Comparison of ENCODE assay signal across 10 cellular contexts in genomic region chr6:150894935-150895686, GRCh38. TPM values are rescaled to one million over a fixed set of nuclear protein-coding genes. Genes with fewer than 3 reads are reported as not detected.
A peak's percentile ranks its signal among the peaks of the same experiment; 100 is the strongest.
DNase-seq lines count a peak whose midpoint lies in the region; ATAC-seq and TF ChIP-seq lines count a peak whose summit lies in the region.
"Had no signal": no experiment of that assay in that cellular context is flagged by ENCODE, and none has a peak within 500 bp of the region (broad histone marks: within the 10 kb centered on the region; RNA-seq: fewer than 3 reads in every experiment).

No MANE protein-coding gene starts in this region.

- intact Hi-C loops in right lobe of liver (cut with DNase I): loop anchor here (10.0 kb wide), 2 partner anchors 120 to 440 kb away; no protein-coding TSS in a partner anchor

- no peak overlapping the region for H2AK5ac ChIP-seq in H9 (ENCODE audit: insufficient read length, low read length)

- peak overlapping the region in 1 of 3 experiments; percentile 73; a peak in 1 of 7 replicates for H3K27ac Mint-ChIP-seq in H9
- H3K27ac Mint-ChIP-seq in activated naive CD8-positive, alpha-beta T cell treated with anti-CD3 and anti-CD28 coated beads for 36 hours: peak overlapping the region; percentile 31

- no peak overlapping the region for H2BK120ac ChIP-seq in H9 (ENCODE audit: low read depth, low read length, poor library complexity, severe bottlenecking)

- H3K56ac ChIP-seq in H9 (ENCODE audit: insufficient read length, low read depth, low read length): no peak overlapping the region

- H3K4me2 ChIP-seq in H9 (ENCODE audit: insufficient read depth, insufficient read length, low read length): no peak overlapping the region

- in situ Hi-C loops in GM13976 (cut with MboI; ENCODE audit: low sequenced_read_pairs, unreplicated experiment): loop anchor here (10.0 kb wide), 1 partner anchor 440 kb away; no protein-coding TSS in a partner anchor

- H4K5ac ChIP-seq in H9 (ENCODE audit: insufficient read length, low read depth, low read length): no peak overlapping the region

- peaks cover 2 to 6% of the 10 kb centered on the region in 2 experiments for H3K4me1 Mint-ChIP-seq in H9
- H3K4me1 Mint-ChIP-seq in activated naive CD8-positive, alpha-beta T cell treated with anti-CD3 and anti-CD28 coated beads for 36 hours: peaks cover 29% of the 10 kb centered on the region

- no peaks in the 10 kb centered on the region for H3K9me3 ChIP-seq in H9 (ENCODE audit: control insufficient read depth, low read depth, low read length)
- H3K9me3 ChIP-seq in right lobe of liver: no peaks in the 10 kb centered on the region

- no peak overlapping the region for H2BK12ac ChIP-seq in H9 (ENCODE audit: insufficient read length, low read depth, low read length)

- H4K91ac ChIP-seq in H9 (ENCODE audit: insufficient read length, low read depth, low read length): no peak overlapping the region

- H3K27ac ChIP-seq in H9 (ENCODE audit: insufficient read length, low read depth, low read length): no peak overlapping the region
- H3K27ac ChIP-seq in right lobe of liver: no peak overlapping the region

- peak overlapping the region; percentile 13; the same call in 1 of the 2 replicates for H3K14ac ChIP-seq in H9 (ENCODE audit: insufficient read depth, low read length)

- peak; percentile 49 for DNase-seq in GM13976 (ENCODE audit: low spot score)
- DNase-seq in H9: no peak
- peak; percentile 25 for DNase-seq in NCI-H2029 (lab: John Stamatoyannopoulos, UW)
- peak; percentile 21 for DNase-seq in activated naive CD8-positive, alpha-beta T cell treated with anti-CD3 and anti-CD28 coated beads for 36 hours
- no peak for DNase-seq in right lobe of liver
- DNase-seq in NK-92 (lab: John Stamatoyannopoulos, UW; ENCODE audit: unreplicated experiment): no peak
- no peak for DNase-seq in NK-92 treated with Interleukin-12 subunit alpha and Interleukin-12 subunit beta, amount 100 ng/mL, for 24 hours (lab: John Stamatoyannopoulos, UW)
- DNase-seq in cortex of kidney (lab: John Stamatoyannopoulos, UW): no peak
- DNase-seq: left cardiac atrium had no signal

- H3K4me3 Mint-ChIP-seq in H9: no peak overlapping the region
- H3K4me3 Mint-ChIP-seq in activated naive CD8-positive, alpha-beta T cell treated with anti-CD3 and anti-CD28 coated beads for 36 hours: no peak overlapping the region

- no peak overlapping the region for H3K4ac ChIP-seq in H9 (ENCODE audit: low read depth, low read length)

- peaks cover 3% of the 10 kb centered on the region for H3K23me2 ChIP-seq in H9 (ENCODE audit: insufficient read length, low read depth, low read length, poor library complexity, severe bottlenecking)

- H3K27me3 Mint-ChIP-seq in H9 (ENCODE audit: low read depth): no peaks in the 10 kb centered on the region
- no peaks in the 10 kb centered on the region for H3K27me3 Mint-ChIP-seq in activated naive CD8-positive, alpha-beta T cell treated with anti-CD3 and anti-CD28 coated beads for 36 hours

- H2BK15ac ChIP-seq in H9 (ENCODE audit: low read depth, low read length): no peak overlapping the region

- H4K20me1 ChIP-seq in H9 (ENCODE audit: control insufficient read depth, insufficient read depth, insufficient read length): no peaks in the 10 kb centered on the region

- H3K27me3 ChIP-seq in H9 (ENCODE audit: insufficient read depth, low read length) (no peaks in the 10 kb centered on the region), right lobe of liver (no peaks in the 10 kb centered on the region)

- WGBS in H9 (ENCODE audit: extremely low coverage, insufficient read length, low lambda C conversion rate): no CpG with 5 or more reads among the region's 12 CpGs
- 52% methylated on average over 12 of the region's 12 CpGs for WGBS in right lobe of liver (ENCODE audit: insufficient coverage, low coverage, low lambda C conversion rate, missing lambda C conversion rate)

- no peak for TF ChIP-seq POLR2A in right lobe of liver (IDR thresholded peaks at IDR 0.05)

- H3K4me3 ChIP-seq in right lobe of liver: no peak overlapping the region

- H3K9ac ChIP-seq in H9 (ENCODE audit: extremely low read depth, insufficient read length, low read length): no peak overlapping the region

- no peak overlapping the region for H3K23ac ChIP-seq in H9 (ENCODE audit: insufficient read length, low read depth, low read length)

- no peak overlapping the region for H2AFZ ChIP-seq in H9 (ENCODE audit: low read length)

- H3T11ph ChIP-seq in H9 (ENCODE audit: low read length): no peak overlapping the region

- H2BK20ac ChIP-seq in H9 (ENCODE audit: low read depth, low read length, poor library complexity, severe bottlenecking): no peak overlapping the region

- H3K18ac ChIP-seq in H9 (ENCODE audit: insufficient read length, low read depth, low read length): no peak overlapping the region

- no peaks in the 10 kb centered on the region for H3K9me3 Mint-ChIP-seq in H9
- no peaks in the 10 kb centered on the region for H3K9me3 Mint-ChIP-seq in activated naive CD8-positive, alpha-beta T cell treated with anti-CD3 and anti-CD28 coated beads for 36 hours

- TF ChIP-seq CTCF in GM13976 (IDR thresholded peaks at IDR 0.05; ENCODE audit: borderline replicate concordance, control extremely low read depth, extremely low read depth, insufficient read depth, missing control alignments) (no peak), H9 (conservative IDR thresholded peaks at IDR 0.05) (peak; percentile 36; the same call in 2 of the 3 replicates), right lobe of liver (IDR thresholded peaks at IDR 0.05) (no peak)

- H3K4me1 ChIP-seq in H9 (ENCODE audit: insufficient read depth, low read length) (no peaks in the 10 kb centered on the region), right lobe of liver (no peaks in the 10 kb centered on the region)

- no peaks in the 10 kb centered on the region for H3K79me2 ChIP-seq in H9 (ENCODE audit: insufficient read depth, low read length)

- H4K8ac ChIP-seq in H9 (replicated peaks; ENCODE audit: insufficient read length, low read depth, low read length): no peak overlapping the region

- no peak overlapping the region for H2BK5ac ChIP-seq in H9 (ENCODE audit: insufficient read length, low read length)

- H3K79me1 ChIP-seq in H9 (ENCODE audit: insufficient read depth, low read depth, low read length, poor library complexity, severe bottlenecking): no peaks in the 10 kb centered on the region

- peaks cover 20 to 67% (median 44%) of the 10 kb centered on the region in 3 experiments for H3K36me3 Mint-ChIP-seq in H9 (ENCODE audit: insufficient read depth in 1 of 3, low read depth in 3 of 3)
- H3K36me3 Mint-ChIP-seq in activated naive CD8-positive, alpha-beta T cell treated with anti-CD3 and anti-CD28 coated beads for 36 hours: peaks cover 40% of the 10 kb centered on the region

- no peaks in the 10 kb centered on the region for H3K36me3 ChIP-seq in right lobe of liver

- ATAC-seq in right lobe of liver: peak in 3 of 4 donors; percentile 27 to 77 (median 39)
- ATAC-seq: Panc1 had no signal

RNA-seq across cellular contexts. Expression of gene MTHFD1L, which starts 29.6 kb away (rescaled TPM):
- total RNA-seq in H9 (2021) (85.2 and 90.2 TPM in 2 replicates), right lobe of liver (10 to 100 TPM in 1 of 6 experiments, 1 to 10 TPM in 5; 1.7 to 11.5 (median 4.9) TPM)
- 100 to 1,000 TPM; 138 to 155 TPM for total RNA-seq in activated naive CD8-positive, alpha-beta T cell treated with anti-CD3 and anti-CD28 coated beads for 36 hours

Comparison
In these comparisons a context has a peak if more than half of its experiments do, and no peak if none do; other contexts are left out.
1. DNase-seq: peak in GM13976 (single experiment), NCI-H2029 (single experiment) and activated naive CD8-positive, alpha-beta T cell treated with anti-CD3 and anti-CD28 coated beads for 36 hours (single experiment); none in H9 (single experiment), right lobe of liver (0 of 3), NK-92 (single experiment), NK-92 treated with Interleukin-12 subunit alpha and Interleukin-12 subunit beta, amount 100 ng/mL, for 24 hours (single experiment) and cortex of kidney (single experiment).